20 cellular contexts compared by ENCODE assay signal in the genomic region with DNA sequence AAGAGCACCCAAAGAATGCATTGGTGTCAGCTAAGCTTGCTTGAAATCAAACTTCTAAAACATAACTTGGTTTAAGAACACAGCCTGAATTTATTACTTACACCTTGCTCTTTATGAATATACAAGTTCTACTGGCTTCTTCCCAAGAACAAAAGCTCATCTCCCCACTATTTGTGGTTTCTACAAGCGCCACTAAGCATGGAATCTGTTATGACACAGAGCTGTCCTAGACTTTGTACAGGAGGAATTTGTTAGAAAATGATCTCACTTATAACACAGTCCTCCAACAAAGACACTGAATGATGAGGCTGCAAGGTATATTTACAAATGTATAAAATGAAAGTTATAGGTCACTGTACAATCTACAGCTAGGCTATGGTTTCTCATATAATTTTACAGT.
DNase-seq lines count a peak whose midpoint lies in the region; ATAC-seq, FAIRE-seq and TF ChIP-seq lines count a peak whose summit lies in the region.
"Had no signal": no experiment of that assay in that cellular context is flagged by ENCODE, and none has a peak within 500 bp of the region (broad histone marks: within the 10 kb centered on the region; RNA-seq: fewer than 3 reads in every experiment).

No MANE protein-coding gene starts in this region.

- intact Hi-C loops in left lung (cut with DNase I), result no loop called here

- TF ChIP-seq CTCF in BJ (IDR thresholded peaks at IDR 0.05; ENCODE audit: insufficient read depth, low read depth, low read length) (no peak), choroid plexus epithelial cell (conservative IDR thresholded peaks at IDR 0.05; ENCODE audit: low read depth, low read length) (no peak), left lung (IDR thresholded peaks at IDR 0.05) (no peak), D721Med (IDR thresholded peaks at IDR 0.05; ENCODE audit: insufficient read depth, missing control alignments) (no peak)

- DNase-seq in BJ (ENCODE audit: low read depth), result peak; percentile 22
- DNase-seq in RPMI7951 (ENCODE audit: low read depth), result peak; percentile 50
- DNase-seq in choroid plexus epithelial cell (ENCODE audit: low read depth), result peak; percentile 80
- no peak for DNase-seq in left lung
- DNase-seq in epidermal melanocyte (ENCODE audit: insufficient read length, low spot score), result no peak
- DNase-seq in T-helper 17 cell, result no peak
- DNase-seq in D721Med (ENCODE audit: insufficient read length, low spot score), result no peak
- DNase-seq in NCI-H748 (lab: John Stamatoyannopoulos, UW; ENCODE audit: unreplicated experiment), result no peak
- DNase-seq: activated CD4-positive, alpha-beta T cell treated with anti-CD3 and anti-CD28 coated beads for 48 hours; COR-L47; endodermal cell; heart left ventricle; kidney; NCI-H1092; NCI-H2171 treated with DMSO at 0.1 percent for 48 hours; pancreas; stimulated activated naive CD4-positive, alpha-beta T cell treated with Interleukin-2 at 50 U/mL for 16 hours; uterus had no signal

- no peaks in the 10 kb centered on the region for H3K9me3 ChIP-seq in left lung
- H3K9me3 ChIP-seq in T-helper 17 cell (ENCODE audit: control insufficient read depth, low read length, poor library complexity, severe bottlenecking), result no peaks in the 10 kb centered on the region
- H3K9me3 ChIP-seq: heart left ventricle, pancreas, uterus had no signal

- no peak overlapping the region for H3K27ac ChIP-seq in left lung
- H3K27ac ChIP-seq: heart left ventricle, pancreas had no signal

- no peaks in the 10 kb centered on the region for H3K27me3 ChIP-seq in BJ (ENCODE audit: control insufficient read depth, insufficient read depth, low read length)
- H3K27me3 ChIP-seq in left lung, result no peaks in the 10 kb centered on the region
- H3K27me3 ChIP-seq: heart left ventricle, pancreas, uterus had no signal

- H3K27me3 Mint-ChIP-seq in T-helper 17 cell, result no peaks in the 10 kb centered on the region
- H3K27me3 Mint-ChIP-seq: activated naive CD4-positive, alpha-beta T cell treated with anti-CD3 and anti-CD28 coated beads, Interleukin-2, amount 50 U/mL, for 24 hours; central memory CD8-positive, alpha-beta T cell had no signal

- H3K4me1 ChIP-seq in left lung, result no peaks in the 10 kb centered on the region
- H3K4me1 ChIP-seq: pancreas, uterus had no signal

- POLR2A ChIA-PET in BJ (lab: Charles Lee), result interaction anchor here (0.7 kb wide), 1 partner anchor 9 kb away, joined by 3 read pairs; no protein-coding TSS in a partner anchor

- H3K4me3 Mint-ChIP-seq in T-helper 17 cell, result no peak overlapping the region
- H3K4me3 Mint-ChIP-seq: activated naive CD4-positive, alpha-beta T cell treated with anti-CD3 and anti-CD28 coated beads, Interleukin-2, amount 50 U/mL, for 24 hours; central memory CD8-positive, alpha-beta T cell; endodermal cell had no signal

- CTCF ChIA-PET in BJ (lab: Yijun Ruan, JAX), result no interaction called here

- H3K36me3 ChIP-seq in BJ (ENCODE audit: control insufficient read depth, insufficient read depth, low read length), result no peaks in the 10 kb centered on the region
- H3K36me3 ChIP-seq in left lung, result no peaks in the 10 kb centered on the region
- H3K36me3 ChIP-seq: heart left ventricle, pancreas, uterus had no signal

- H3K4me1 Mint-ChIP-seq in T-helper 17 cell, result no peaks in the 10 kb centered on the region
- H3K4me1 Mint-ChIP-seq: activated naive CD4-positive, alpha-beta T cell treated with anti-CD3 and anti-CD28 coated beads, Interleukin-2, amount 50 U/mL, for 24 hours; central memory CD8-positive, alpha-beta T cell had no signal

- FAIRE-seq in D721Med (lab: Jason Lieb, UNC), result no peak
- FAIRE-seq: kidney, pancreas had no signal

- H3K27ac Mint-ChIP-seq in T-helper 17 cell, result no peak overlapping the region
- H3K27ac Mint-ChIP-seq: activated naive CD4-positive, alpha-beta T cell treated with anti-CD3 and anti-CD28 coated beads, Interleukin-2, amount 50 U/mL, for 24 hours; endodermal cell had no signal

- no peaks in the 10 kb centered on the region for H3K36me3 Mint-ChIP-seq in T-helper 17 cell (ENCODE audit: low read depth)
- H3K36me3 Mint-ChIP-seq: activated naive CD4-positive, alpha-beta T cell treated with anti-CD3 and anti-CD28 coated beads, Interleukin-2, amount 50 U/mL, for 24 hours had no signal

- ATAC-seq in left lung (peak; percentile 13), T-helper 17 cell (no peak)
- ATAC-seq: heart left ventricle, pancreas had no signal

- no peak overlapping the region for H3K4me3 ChIP-seq in BJ (ENCODE audit: low read depth, low read length)
- no peak overlapping the region for H3K4me3 ChIP-seq in choroid plexus epithelial cell (ENCODE audit: low read depth, low read length)
- no peak overlapping the region for H3K4me3 ChIP-seq in left lung
- H3K4me3 ChIP-seq: heart left ventricle, pancreas, uterus had no signal

Comparison
In these comparisons a context has a peak if more than half of its experiments do, and no peak if none do; other contexts are left out.
1. DNase-seq: peak in BJ (single experiment), RPMI7951 (single experiment) and choroid plexus epithelial cell (single experiment); none in left lung (0 of 2), epidermal melanocyte (single experiment), T-helper 17 cell (0 of 3), D721Med (single experiment) and NCI-H748 (single experiment).